ENCODE assay signal across 20 cellular contexts in the genomic region with DNA sequence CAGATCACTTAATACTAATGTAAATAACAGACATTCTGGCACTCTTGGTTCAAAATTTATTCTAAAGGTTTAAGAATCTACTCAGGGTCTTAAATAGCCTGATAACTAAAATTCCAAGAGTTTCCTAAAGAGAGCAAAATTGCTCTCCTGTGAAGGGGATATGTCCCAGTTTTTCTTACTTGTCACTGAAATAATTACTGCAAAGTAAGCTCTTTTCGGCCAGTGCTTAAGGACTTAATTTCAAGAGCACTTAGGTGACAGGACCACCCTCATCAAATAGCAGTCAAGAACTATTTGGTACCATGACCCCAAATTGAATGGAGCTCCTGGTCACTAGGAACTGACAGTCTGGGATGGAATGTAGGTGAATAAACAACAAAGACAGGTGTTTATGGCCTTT.
"Had no signal": no experiment of that assay in that cellular context is flagged by ENCODE, and none has a peak within 500 bp of the region (broad histone marks: within the 10 kb centered on the region; RNA-seq: fewer than 3 reads in every experiment).

No MANE protein-coding gene starts in this region.

- ATAC-seq: effector memory CD8-positive, alpha-beta T cell; gastrocnemius medialis; right cardiac atrium; stimulated activated naive CD8-positive, alpha-beta T cell treated with anti-CD3 and anti-CD28 coated beads, Interleukin-15, Interleukin-2, amounts not matched to agents 100 U/mL and 50 U/mL, for 24 hours; T-helper 17 cell had no signal

- H3K9me3 ChIP-seq: gastrocnemius medialis, left ventricle myocardium inferior, neutrophil, SK-N-SH had no signal

- H3K4me2 ChIP-seq: SK-N-SH had no signal

- DNase-seq: activated CD4-positive, alpha-beta memory T cell treated with anti-CD3 and anti-CD28 coated beads for 36 hours; activated CD4-positive, CD25-positive, alpha-beta regulatory T cell treated with anti-CD3 and anti-CD28 coated beads, Interleukin-2, amount 50 U/mL, for 72 hours; activated CD8-positive, alpha-beta memory T cell treated with anti-CD3 and anti-CD28 coated beads, Interleukin-2, amount 50 U/mL, for 4 hours; activated naive CD4-positive, alpha-beta T cell treated with anti-CD3 and anti-CD28 coated beads, Interleukin-2, amount 50 U/mL, for 16 hours; amygdala; cerebellar nuclear complex; effector memory CD8-positive, alpha-beta T cell; gastrocnemius medialis; kidney; left ventricle myocardium inferior; posterior cingulate gyrus; right cardiac atrium; SK-N-SH; stimulated activated CD4-positive, alpha-beta T cell treated with anti-CD3 and anti-CD28 coated beads, Interleukin-1b, Interleukin-23, amount 100 ng/mL, for 48 hours; stimulated activated naive CD8-positive, alpha-beta T cell treated with anti-CD3 and anti-CD28 coated beads, Interleukin-15, Interleukin-2, amounts not matched to agents 100 U/mL and 50 U/mL, for 24 hours; T-helper 17 cell had no signal

- H3K27ac ChIP-seq: epithelial cell of prostate, gastrocnemius medialis, left ventricle myocardium inferior, neutrophil had no signal

- H3K36me3 Mint-ChIP-seq: memory B cell had no signal

- H3K4me3 ChIP-seq: gastrocnemius medialis, left ventricle myocardium inferior had no signal

- H3K9ac ChIP-seq: SK-N-SH had no signal

- H3K4me3 Mint-ChIP-seq: dendritic cell treated with granulocyte-macrophage colony-stimulating factor and Interleukin-4, amounts not matched to agents 40 ng/mL and 50 ng/mL, for 4 days had no signal

- H3K27ac Mint-ChIP-seq: activated CD4-positive, alpha-beta memory T cell treated with anti-CD3 and anti-CD28 coated beads for 36 hours; dendritic cell treated with granulocyte-macrophage colony-stimulating factor and Interleukin-4, amounts not matched to agents 40 ng/mL and 50 ng/mL, for 4 days; memory B cell had no signal

- H3K36me3 ChIP-seq: gastrocnemius medialis, left ventricle myocardium inferior, neutrophil had no signal

- H3K27me3 ChIP-seq: gastrocnemius medialis had no signal

- H3K9me3 Mint-ChIP-seq: activated CD4-positive, alpha-beta memory T cell treated with anti-CD3 and anti-CD28 coated beads for 36 hours; dendritic cell treated with granulocyte-macrophage colony-stimulating factor and Interleukin-4, amounts not matched to agents 40 ng/mL and 50 ng/mL, for 4 days; effector memory CD8-positive, alpha-beta T cell; memory B cell had no signal
